25 cellular contexts compared by ENCODE assay signal in genomic region chr9:106915851-106916250, GRCh38. TPM values are rescaled to one million over a fixed set of nuclear protein-coding genes. Genes with fewer than 3 reads are reported as not detected.
DNase-seq lines count a peak whose midpoint lies in the region; ATAC-seq, FAIRE-seq and TF ChIP-seq lines count a peak whose summit lies in the region.
"Had no signal": no experiment of that assay in that cellular context is flagged by ENCODE, and none has a peak within 500 bp of the region (broad histone marks: within the 10 kb centered on the region; RNA-seq: fewer than 3 reads in every experiment).

No MANE protein-coding gene starts in this region.

- ATAC-seq in SK-N-SH treated with all-trans-retinoic acid at 6 μM for 48 hours (no peak), GM21576 (IDR thresholded peaks at IDR 0.05; ENCODE audit: unreplicated experiment) (no peak)
- ATAC-seq: activated naive CD4-positive, alpha-beta T cell treated with anti-CD3 and anti-CD28 coated beads, Interleukin-2, amount 50 U/mL, for 72 hours; activated T-cell treated with anti-CD3 and anti-CD28 coated beads, Interleukin-2, amount 50 U/mL, for 72 hours; HepG2; pancreas had no signal

- H3K27ac Mint-ChIP-seq in astrocyte (ENCODE audit: unreplicated experiment) = peak overlapping the region; percentile 91
- H3K27ac Mint-ChIP-seq: activated naive CD4-positive, alpha-beta T cell treated with anti-CD3 and anti-CD28 coated beads, Interleukin-2, amount 50 U/mL, for 72 hours; activated T-cell treated with anti-CD3 and anti-CD28 coated beads, Interleukin-2, amount 50 U/mL, for 72 hours; T-helper 2 cell treated with Interferon-gamma antibody and Interleukin-4, amounts not matched to agents 5 μg/mL and 100 μg/mL, for 36 hours had no signal

- peaks cover 22% of the 10 kb centered on the region for H3F3A ChIP-seq in SK-N-SH (replicated peaks; ENCODE audit: insufficient read depth)

- H2AFZ ChIP-seq in SK-N-SH (ENCODE audit: low read depth) = no peak overlapping the region
- no peak overlapping the region for H2AFZ ChIP-seq in astrocyte (ENCODE audit: low read depth, low read length)

- peaks cover 27% of the 10 kb centered on the region; the same call in 1 of the 2 replicates for H3K79me2 ChIP-seq in SK-N-SH (ENCODE audit: insufficient read depth)
- peaks cover 27% of the 10 kb centered on the region for H3K79me2 ChIP-seq in astrocyte (ENCODE audit: insufficient read depth, low read length)

- H3K4me1 ChIP-seq in SK-N-SH (ENCODE audit: control insufficient read depth in 1 of 2, insufficient read depth in 2 of 2, low read depth in 1 of 2, low read length in 1 of 2) = peaks cover 6 to 24% of the 10 kb centered on the region in 2 experiments; a peak in 3 of 4 replicates
- H3K4me1 ChIP-seq in astrocyte (ENCODE audit: insufficient read depth, low read length) = peaks cover 26% of the 10 kb centered on the region
- H3K4me1 ChIP-seq in mesodermal cell (ENCODE audit: control insufficient read depth, insufficient read depth, low read length, poor library complexity, severe bottlenecking) = peaks cover 34% of the 10 kb centered on the region
- H3K4me1 ChIP-seq in thymus (ENCODE audit: control insufficient read depth, insufficient read depth, low read length) = peaks cover 4% of the 10 kb centered on the region

- no peak overlapping the region for H3K4me3 ChIP-seq in SK-N-SH (ENCODE audit: low read depth in 2 of 2, low read length in 1 of 2)
- no peak overlapping the region for H3K4me3 ChIP-seq in astrocyte (ENCODE audit: insufficient read depth, low read depth, low read length)
- H3K4me3 ChIP-seq in mesodermal cell (ENCODE audit: extremely low read depth, insufficient read depth, low read length, poor library complexity, severe bottlenecking) = no peak overlapping the region
- no peak overlapping the region for H3K4me3 ChIP-seq in thymus (ENCODE audit: low read length)
- H3K4me3 ChIP-seq: pancreas, tibial nerve had no signal

- H3K9me3 Mint-ChIP-seq in astrocyte (ENCODE audit: unreplicated experiment) = no peaks in the 10 kb centered on the region
- H3K9me3 Mint-ChIP-seq: T-helper 2 cell treated with Interferon-gamma antibody and Interleukin-4, amounts not matched to agents 5 μg/mL and 100 μg/mL, for 36 hours had no signal

- H3K4me1 Mint-ChIP-seq in astrocyte (ENCODE audit: low read depth, unreplicated experiment) = peaks cover 73% of the 10 kb centered on the region

- no peak for TF ChIP-seq EP300 in SK-N-SH (IDR thresholded peaks at IDR 0.05; ENCODE audit: borderline replicate concordance in 1 of 2, low read depth in 1 of 2, low read length in 1 of 2)

- H3K36me3 Mint-ChIP-seq in astrocyte (ENCODE audit: low read depth, unreplicated experiment) = peaks cover 21% of the 10 kb centered on the region
- H3K36me3 Mint-ChIP-seq: activated naive CD4-positive, alpha-beta T cell treated with anti-CD3 and anti-CD28 coated beads, Interleukin-2, amount 50 U/mL, for 72 hours had no signal

- TF ChIP-seq RAD21 in SK-N-SH (IDR thresholded peaks at IDR 0.05; ENCODE audit: low read length) = no peak

- H3K36me3 ChIP-seq in SK-N-SH (replicated peaks in 1 of 2; ENCODE audit: control insufficient read depth in 1 of 2, insufficient read depth in 2 of 2, low read length in 1 of 2) (peaks cover 0 to 12% of the 10 kb centered on the region in 2 experiments), astrocyte (ENCODE audit: insufficient read depth, low read length) (no peaks in the 10 kb centered on the region), mesodermal cell (ENCODE audit: control insufficient read depth, insufficient read depth, low read length) (peaks cover 43% of the 10 kb centered on the region), thymus (ENCODE audit: control insufficient read depth, insufficient read depth) (no peaks in the 10 kb centered on the region)
- H3K36me3 ChIP-seq: pancreas, tibial nerve had no signal

- no peaks in the 10 kb centered on the region for H4K20me1 ChIP-seq in SK-N-SH (ENCODE audit: insufficient read depth)
- H4K20me1 ChIP-seq in astrocyte (ENCODE audit: insufficient read depth, low read length) = no peaks in the 10 kb centered on the region

- peak overlapping the region; percentile 31 for H3K4me3 Mint-ChIP-seq in astrocyte (ENCODE audit: unreplicated experiment)
- H3K4me3 Mint-ChIP-seq: activated T-cell treated with anti-CD3 and anti-CD28 coated beads, Interleukin-2, amount 50 U/mL, for 72 hours; brain; T-helper 2 cell treated with Interferon-gamma antibody and Interleukin-4, amounts not matched to agents 5 μg/mL and 100 μg/mL, for 36 hours had no signal

- H3K27me3 Mint-ChIP-seq in astrocyte (ENCODE audit: low read depth, unreplicated experiment) = no peaks in the 10 kb centered on the region
- H3K27me3 Mint-ChIP-seq: brain had no signal

- H3K9me2 ChIP-seq in SK-N-SH = no peaks in the 10 kb centered on the region

- H3K9me3 ChIP-seq in SK-N-SH = no peaks in the 10 kb centered on the region
- H3K9me3 ChIP-seq in astrocyte (ENCODE audit: insufficient read depth, low read depth, low read length) = no peaks in the 10 kb centered on the region
- no peaks in the 10 kb centered on the region for H3K9me3 ChIP-seq in mesodermal cell (ENCODE audit: control insufficient read depth, low read length)
- no peaks in the 10 kb centered on the region for H3K9me3 ChIP-seq in thymus (ENCODE audit: control insufficient read depth)
- H3K9me3 ChIP-seq: pancreas, tibial nerve had no signal

- DNase-seq in SK-N-SH (no peak), astrocyte (ENCODE audit: low read depth) (no peak), NCI-H1092 treated with DMSO at 0.1 percent for 48 hours (lab: John Stamatoyannopoulos, UW) (no peak)
- DNase-seq in activated CD8-positive, alpha-beta memory T cell treated with anti-CD3 and anti-CD28 coated beads, Interleukin-2, amount 50 U/mL, for 4 hours = no peak
- DNase-seq: activated CD4-positive, CD25-positive, alpha-beta regulatory T cell; activated T-cell treated with anti-CD3 and anti-CD28 coated beads, Interleukin-2, amount 50 U/mL, for 72 hours; dermis blood vessel endothelial cell; NCI-H146; NCI-H774; pancreas; stimulated activated CD4-positive, alpha-beta T cell treated with anti-CD3 and anti-CD28 coated beads, Interleukin-2, amount 100 ng/mL, for 24 hours; stimulated activated naive CD4-positive, alpha-beta T cell treated with Interleukin-2 at 50 U/mL for 16 hours had no signal

- WGBS in SK-N-SH (ENCODE audit: low lambda C conversion rate) = 73% methylated on average over 3 of the region's 3 CpGs
- 94 to 100% methylated on average over 1 to 2 of the region's 3 CpGs for WGBS in mesodermal cell (ENCODE audit: insufficient coverage in 2 of 2), 2 experiments
- WGBS in thymus = 93% methylated on average over 3 of the region's 3 CpGs

- CTCF ChIA-PET in SK-N-SH (lab: Yijun Ruan, JAX) = no interaction called here

- H3K27me3 ChIP-seq in SK-N-SH (ENCODE audit: insufficient read depth) (no peaks in the 10 kb centered on the region), astrocyte (ENCODE audit: insufficient read depth, low read length) (no peaks in the 10 kb centered on the region), thymus (ENCODE audit: control insufficient read depth, insufficient read depth) (no peaks in the 10 kb centered on the region)
- H3K27me3 ChIP-seq: pancreas, tibial nerve had no signal

- POLR2A ChIA-PET in SK-N-SH (lab: Yijun Ruan, JAX) = no interaction called here

- H3K27ac ChIP-seq in SK-N-SH (ENCODE audit: low read depth in 2 of 2, low read length in 1 of 2) (peak overlapping the region in 1 of 2 experiments; percentile 83; a peak in 2 of 4 replicates), astrocyte (ENCODE audit: low read depth, low read length) (peak overlapping the region; percentile 76), mesodermal cell (ENCODE audit: low read depth, low read length, severe bottlenecking) (peak overlapping the region; percentile 89), thymus (ENCODE audit: low read depth) (peak overlapping the region; percentile 31)
- H3K27ac ChIP-seq: 22Rv1 had no signal

- FAIRE-seq in astrocyte (lab: Jason Lieb, UNC) = no peak
- FAIRE-seq: frontal cortex, G401.6, GM19239, HepG2, pancreas had no signal

- H3K9ac ChIP-seq in SK-N-SH (peak overlapping the region; percentile 41; the same call in 1 of the 2 replicates), astrocyte (ENCODE audit: low read length) (peak overlapping the region; percentile 59)

- H3K4me2 ChIP-seq in SK-N-SH (peak overlapping the region; percentile 64), astrocyte (ENCODE audit: low read length) (peak overlapping the region; percentile 73)

- TF ChIP-seq CTCF in SK-N-SH (IDR thresholded peaks at IDR 0.05) (no peak), astrocyte (IDR thresholded peaks at IDR 0.05; ENCODE audit: insufficient read depth, low read depth, low read length) (no peak)

TF ChIP-seq in SK-N-SH, 30 proteins besides CTCF, POLR2A, EP300 and RAD21 (continues in another document):
- TF ChIP-seq TCF12 (IDR thresholded peaks at IDR 0.05) (no peak), USF1 (IDR thresholded peaks at IDR 0.05; ENCODE audit: borderline replicate concordance, low read depth) (no peak)

TF ChIP-seq in SK-N-SH treated with all-trans-retinoic acid at 6 μM for 48 hours, 23 proteins besides CTCF, POLR2A, EP300 and RAD21 (continues in another document):
- no peak for TF ChIP-seq PATZ1 (CRISPR knock-in tag; IDR thresholded peaks at IDR 0.05; ENCODE audit: borderline replicate concordance)
- TF ChIP-seq ZNF70 (CRISPR knock-in tag; IDR thresholded peaks at IDR 0.05) = no peak
- no peak for TF ChIP-seq SNAI2 (CRISPR knock-in tag; IDR thresholded peaks at IDR 0.05)
- no peak for TF ChIP-seq ZNF565 (CRISPR knock-in tag; conservative IDR thresholded peaks at IDR 0.05; ENCODE audit: low read depth)
- no peak for TF ChIP-seq RARB (CRISPR knock-in tag; IDR thresholded peaks at IDR 0.05)

RNA-seq across cellular contexts. Expression of gene ZNF462, which starts 52.9 kb away (rescaled TPM):
- polyA plus RNA-seq in SK-N-SH (2012; rRNA removed) (5.2 and 5.5 TPM in 2 replicates), thymus (2.0 TPM)
- polyA plus RNA-seq in SK-N-SH (2012; cell fraction: cytosol; rRNA removed) = 3.4 and 3.8 TPM in 2 replicates
- 6.8 and 10.0 TPM in 2 replicates for polyA plus RNA-seq in SK-N-SH (2012; cell fraction: nucleus; rRNA removed)
- total RNA-seq in astrocyte = 98.4 and 126 TPM in 2 replicates
- 24.0 TPM for polyA plus RNA-seq in mesodermal cell (2013, experiment 1 of 2)
- 22.5 TPM for polyA plus RNA-seq in mesodermal cell (2013, experiment 2 of 2)
- total RNA-seq: HepG2 had no signal
- polyA plus RNA-seq: HepG2 had no signal
